In genomic region chr1:198681831-198682756, GRCh38 we compare ENCODE assay signal across 8 cellular contexts. TPM values are rescaled to one million over a fixed set of nuclear protein-coding genes. Genes with fewer than 3 reads are reported as not detected.
A peak's percentile ranks its signal among the peaks of the same experiment; 100 is the strongest.
DNase-seq lines count a peak whose midpoint lies in the region; ATAC-seq lines count a peak whose summit lies in the region.

No MANE protein-coding gene starts in this region.

- peak; percentile 93 for ATAC-seq in GM21390 (IDR thresholded peaks at IDR 0.05; ENCODE audit: unreplicated experiment)

- DNase-seq in DMS153 (lab: John Stamatoyannopoulos, UW) (peak; percentile 56), HPDE6-E6E7 (ENCODE audit: extremely low spot score) (peak; percentile 36), RPMI7951 (ENCODE audit: low read depth) (peak; percentile 96), glomerular endothelial cell (ENCODE audit: extremely low read depth, low read depth, low spot score) (peak; percentile 58), retina (peak; percentile 50), islet precursor cell (no peak)
- peak; percentile 65 for DNase-seq in activated T-helper 9 cell treated with anti-CD3 and anti-CD28 coated beads, Interleukin-2, amount 50 U/mL, for 16 hours (ENCODE audit: low read depth)

RNA-seq across cellular contexts. Expression of gene PTPRC, which starts 43.3 kb away (rescaled TPM):
- 0.12 and 0.98 TPM in 2 replicates for total RNA-seq in RPMI7951 (2014; rRNA removed; shearing (Covaris generic))
- not detected in 2 replicates for total RNA-seq in glomerular endothelial cell
